Comparison of ENCODE assay signal across 27 cellular contexts in genomic region chr11:26936109-26936508, GRCh38. TPM values are rescaled to one million over a fixed set of nuclear protein-coding genes. Genes with fewer than 3 reads are reported as not detected.
A peak's percentile ranks its signal among the peaks of the same experiment; 100 is the strongest.
DNase-seq lines count a peak whose midpoint lies in the region; ATAC-seq, FAIRE-seq and TF ChIP-seq lines count a peak whose summit lies in the region.
"Had no signal": no experiment of that assay in that cellular context is flagged by ENCODE, and none has a peak within 500 bp of the region (broad histone marks: within the 10 kb centered on the region; RNA-seq: fewer than 3 reads in every experiment).

No MANE protein-coding gene starts in this region.

- peaks cover 15% of the 10 kb centered on the region for H3K4me1 ChIP-seq in neural progenitor cell
- H3K4me1 ChIP-seq: BLaER1 treated with 17β-estradiol and CSF1 and Interleukin-3, amounts not matched to agents 10 nM and 100 nM had no signal

- H3K79me2 ChIP-seq in neural progenitor cell (ENCODE audit: low read depth), result no peaks in the 10 kb centered on the region

- H3K27me3 ChIP-seq in WERI-Rb-1 (ENCODE audit: insufficient read depth, low read depth, severe bottlenecking) (peaks cover 61% of the 10 kb centered on the region), neural progenitor cell (peaks cover 81% of the 10 kb centered on the region)
- H3K27me3 ChIP-seq: BLaER1 treated with 17β-estradiol and CSF1 and Interleukin-3, amounts not matched to agents 10 nM and 100 nM had no signal

- no peak overlapping the region for H3K27ac Mint-ChIP-seq in neural progenitor cell
- H3K27ac Mint-ChIP-seq in activated CD4-positive, alpha-beta memory T cell treated with anti-CD3 and anti-CD28 coated beads for 36 hours, result no peak overlapping the region
- H3K27ac Mint-ChIP-seq: CD4-positive, alpha-beta memory T cell; T-helper 17 cell had no signal

- CTCF ChIA-PET in activated CD4-positive, alpha-beta memory T cell treated with anti-CD3 and anti-CD28 coated beads for 36 hours (lab: Charles Lee), result no interaction called here

- H3K4me1 Mint-ChIP-seq in neural progenitor cell, result peaks cover 8% of the 10 kb centered on the region
- H3K4me1 Mint-ChIP-seq in activated CD4-positive, alpha-beta memory T cell treated with anti-CD3 and anti-CD28 coated beads for 36 hours (ENCODE audit: low read depth), result no peaks in the 10 kb centered on the region
- H3K4me1 Mint-ChIP-seq: CD4-positive, alpha-beta memory T cell; T-helper 17 cell had no signal

- peaks cover 16% of the 10 kb centered on the region for H3K9me3 Mint-ChIP-seq in neural progenitor cell
- H3K9me3 Mint-ChIP-seq in activated CD4-positive, alpha-beta memory T cell treated with anti-CD3 and anti-CD28 coated beads for 36 hours, result peaks cover 12% of the 10 kb centered on the region

- H3K9me3 ChIP-seq in WERI-Rb-1 (ENCODE audit: severe bottlenecking), result no peaks in the 10 kb centered on the region
- no peaks in the 10 kb centered on the region for H3K9me3 ChIP-seq in neural progenitor cell (ENCODE audit: low read depth)
- H3K9me3 ChIP-seq: SK-N-SH had no signal

- peaks cover 30% of the 10 kb centered on the region for H4K20me1 ChIP-seq in neural progenitor cell (ENCODE audit: low read depth)
- H4K20me1 ChIP-seq: BLaER1 treated with 17β-estradiol and CSF1 and Interleukin-3, amounts not matched to agents 10 nM and 100 nM had no signal

- DNase-seq in GM12892 (ENCODE audit: insufficient read length) (no peak), NCI-H524 treated with DMSO at 0.1 percent for 48 hours (lab: John Stamatoyannopoulos, UW) (peak; percentile 68), WERI-Rb-1 (peak; percentile 42), neural progenitor cell (ENCODE audit: low spot score) (peak; percentile 79), mesenteric fat pad (ENCODE audit: low spot score) (no peak), NCI-H2029 treated with DMSO at 0.1 percent for 48 hours (lab: John Stamatoyannopoulos, UW) (no peak)
- no peak for DNase-seq in activated CD4-positive, alpha-beta memory T cell treated with anti-CD3 and anti-CD28 coated beads for 36 hours
- DNase-seq: AML-193; CD4-positive, alpha-beta memory T cell; COR-L47; DMS 273 treated with DMSO at 0.1 percent for 48 hours; DMS79; EL; GDM1; MV-4-11; NCI-H1105 treated with DMSO at 0.1 percent for 48 hours; NCI-H187; NCI-H526; PC-3; SK-N-SH; T-helper 17 cell had no signal

- no peak for TF ChIP-seq CTCF in WERI-Rb-1 (IDR thresholded peaks at IDR 0.05; ENCODE audit: low read depth, low read length)
- TF ChIP-seq CTCF in neural progenitor cell (IDR thresholded peaks at IDR 0.05), result no peak

- no peak for TF ChIP-seq POLR2A in GM12892 (IDR thresholded peaks at IDR 0.05; ENCODE audit: low read depth, low read length)

- H2AFZ ChIP-seq in neural progenitor cell (replicated peaks), result no peak overlapping the region

- H3K27ac ChIP-seq in WERI-Rb-1 (no peak overlapping the region), neural progenitor cell (no peak overlapping the region)
- H3K27ac ChIP-seq: BLaER1 treated with 17β-estradiol and CSF1 and Interleukin-3, amounts not matched to agents 10 nM and 100 nM had no signal

- peaks cover 8% of the 10 kb centered on the region for H3K36me3 Mint-ChIP-seq in neural progenitor cell
- H3K36me3 Mint-ChIP-seq in activated CD4-positive, alpha-beta memory T cell treated with anti-CD3 and anti-CD28 coated beads for 36 hours, result no peaks in the 10 kb centered on the region
- H3K36me3 Mint-ChIP-seq: CD4-positive, alpha-beta memory T cell had no signal

- ATAC-seq in GM18868 (IDR thresholded peaks at IDR 0.05; ENCODE audit: unreplicated experiment), result no peak
- ATAC-seq: GM12878, K562, PC-3, T-helper 17 cell had no signal

- peak overlapping the region; percentile 52 for H3K4me2 ChIP-seq in neural progenitor cell
- H3K4me2 ChIP-seq: BLaER1 treated with 17β-estradiol and CSF1 and Interleukin-3, amounts not matched to agents 10 nM and 100 nM; SK-N-SH had no signal

- no peak overlapping the region for H3K4me3 Mint-ChIP-seq in neural progenitor cell
- H3K4me3 Mint-ChIP-seq in activated CD4-positive, alpha-beta memory T cell treated with anti-CD3 and anti-CD28 coated beads for 36 hours, result no peak overlapping the region
- H3K4me3 Mint-ChIP-seq: CD4-positive, alpha-beta memory T cell; T-helper 17 cell had no signal

- H3K27me3 Mint-ChIP-seq in neural progenitor cell (ENCODE audit: insufficient read depth, low read depth), result peaks cover 49% of the 10 kb centered on the region
- H3K27me3 Mint-ChIP-seq in activated CD4-positive, alpha-beta memory T cell treated with anti-CD3 and anti-CD28 coated beads for 36 hours, result no peaks in the 10 kb centered on the region
- H3K27me3 Mint-ChIP-seq: CD4-positive, alpha-beta memory T cell; T-helper 17 cell had no signal

- POLR2A ChIA-PET in activated CD4-positive, alpha-beta memory T cell treated with anti-CD3 and anti-CD28 coated beads for 36 hours (lab: Charles Lee), result interaction anchor here (0.5 kb wide), 1 partner anchor 1207 kb away, joined by 3 read pairs; no protein-coding TSS in a partner anchor

- H3F3A ChIP-seq in neural progenitor cell (ENCODE audit: low read depth), result peaks cover 8% of the 10 kb centered on the region

- H3K9ac ChIP-seq in neural progenitor cell, result no peak overlapping the region
- H3K9ac ChIP-seq: BLaER1 treated with 17β-estradiol and CSF1 and Interleukin-3, amounts not matched to agents 10 nM and 100 nM; SK-N-SH had no signal

- no peak overlapping the region for H3K4me3 ChIP-seq in WERI-Rb-1 (ENCODE audit: low read depth, low read length)
- no peak overlapping the region for H3K4me3 ChIP-seq in neural progenitor cell
- H3K4me3 ChIP-seq: BLaER1 treated with 17β-estradiol and CSF1 and Interleukin-3, amounts not matched to agents 10 nM and 100 nM; GM12878; K562 had no signal

- peak; percentile 33 for FAIRE-seq in GM12892 (lab: Jason Lieb, UNC)
- FAIRE-seq: A204.1, GM12878, HTR-8/SVneo, K562 had no signal

- intact Hi-C loops in activated CD4-positive, alpha-beta memory T cell treated with anti-CD3 and anti-CD28 coated beads for 36 hours (cut with micrococcal nuclease), result no loop called here

- H3K36me3 ChIP-seq in WERI-Rb-1, result no peaks in the 10 kb centered on the region
- no peaks in the 10 kb centered on the region for H3K36me3 ChIP-seq in neural progenitor cell
- H3K36me3 ChIP-seq: BLaER1 treated with 17β-estradiol and CSF1 and Interleukin-3, amounts not matched to agents 10 nM and 100 nM had no signal

RNA-seq across cellular contexts. Expression of gene FIBIN, which starts 57.8 kb away (rescaled TPM):
- polyA plus RNA-seq in GM12892 (2012; ENCODE audit: missing spikeins), result not detected
- total RNA-seq in neural progenitor cell (ENCODE audit: low replicate concordance) (0.09 TPM in 1 of 2 replicates, not detected in the other), mesenteric fat pad (2.6 TPM)
- total RNA-seq in activated CD4-positive, alpha-beta memory T cell treated with anti-CD3 and anti-CD28 coated beads for 36 hours, result not detected
- total RNA-seq: CD4-positive, alpha-beta memory T cell; GM12878; K562; PC-3; T-helper 17 cell had no signal
- polyA plus RNA-seq: CD4-positive, alpha-beta memory T cell; GM12878; K562 had no signal

Comparison
In these comparisons a context has a peak if more than half of its experiments do, and no peak if none do; other contexts are left out.
1. DNase-seq: peak in NCI-H524 treated with DMSO at 0.1 percent for 48 hours (single experiment), WERI-Rb-1 (single experiment) and neural progenitor cell (single experiment); none in GM12892 (single experiment), mesenteric fat pad (single experiment), activated CD4-positive, alpha-beta memory T cell treated with anti-CD3 and anti-CD28 coated beads for 36 hours (single experiment) and NCI-H2029 treated with DMSO at 0.1 percent for 48 hours (single experiment).